Comparison of ENCODE assay signal across 8 cellular contexts in genomic region chr1:32650752-32651460, GRCh38. TPM values are rescaled to one million over a fixed set of nuclear protein-coding genes. Genes with fewer than 3 reads are reported as not detected.
DNase-seq lines count a peak whose midpoint lies in the region; ATAC-seq lines count a peak whose summit lies in the region.

Gene RBBP4, plus strand, starts transcription at chr1:32651208. Its CDS starts 99 bp downstream, at chr1:32651307.

- peak within 1 kb of the TSS; percentile 98 to 100 for H3K4ac ChIP-seq in mesenchymal stem cell (ENCODE audit: low read depth in 1 of 2, low read length in 2 of 2)

- peak within 1 kb of the TSS; percentile 55 to 63 for H2BK12ac ChIP-seq in mesenchymal stem cell (ENCODE audit: low read length in 2 of 2)

- peak within 1 kb of the TSS in 1 of 2 experiments; percentile 94 for H3K14ac ChIP-seq in mesenchymal stem cell (ENCODE audit: low read length in 2 of 2)

- peak within 1 kb of the TSS; percentile 85 to 92 for H3K4me3 ChIP-seq in mesenchymal stem cell (ENCODE audit: insufficient read depth in 1 of 2, low read depth in 1 of 2, low read length in 2 of 2)

- peak within 1 kb of the TSS; percentile 93 for H2AFZ ChIP-seq in mesenchymal stem cell (ENCODE audit: low read depth, low read length)

- peak within 1 kb of the TSS; percentile 96 to 98 for H3K27ac Mint-ChIP-seq in effector memory CD8-positive, alpha-beta T cell

- peak; percentile 100 for DNase-seq in COLO668 (lab: John Stamatoyannopoulos, UW; ENCODE audit: unreplicated experiment)
- DNase-seq in HT1080 (ENCODE audit: low read depth) = peak; percentile 96
- peak; percentile 96 for DNase-seq in NOMO-1 treated with DMSO at 0.1 percent for 48 hours (lab: John Stamatoyannopoulos, UW; ENCODE audit: unreplicated experiment)
- peak; percentile 95 to 98 for DNase-seq in activated CD8-positive, alpha-beta memory T cell treated with anti-CD3 and anti-CD28 coated beads for 4 hours (ENCODE audit: low read depth in 2 of 2)
- peak; percentile 98 for DNase-seq in effector memory CD8-positive, alpha-beta T cell
- peak; percentile 97 for DNase-seq in mesenchymal stem cell
- peak; percentile 99 for DNase-seq in stimulated activated CD8-positive, alpha-beta memory T cell treated with anti-CD3 and anti-CD28 coated beads, Interleukin-12 subunit alpha, Interleukin-12 subunit beta, amount 100 ng/mL, for 4 hours (ENCODE audit: low read depth)

- no peaks in the 10 kb centered on the region for H3K79me1 ChIP-seq in mesenchymal stem cell (replicated peaks; ENCODE audit: low read length, poor library complexity, severe bottlenecking)

- H3K4me2 ChIP-seq in mesenchymal stem cell (ENCODE audit: low read length, poor library complexity, severe bottlenecking) = peak within 1 kb of the TSS; percentile 96

- H3K36me3 ChIP-seq in mesenchymal stem cell (ENCODE audit: control insufficient read depth in 1 of 2, insufficient read depth in 2 of 2, low read depth in 1 of 2, low read length in 2 of 2) = peaks cover 19 to 38% of the 10 kb centered on the region in 2 experiments

- H2BK5ac ChIP-seq in mesenchymal stem cell (ENCODE audit: low read depth, low read length, poor library complexity, severe bottlenecking) = peak within 1 kb of the TSS; percentile 98

- no peaks in the 10 kb centered on the region for H3K27me3 ChIP-seq in mesenchymal stem cell (ENCODE audit: control insufficient read depth in 1 of 2, insufficient read depth in 1 of 2, low read length in 2 of 2)

- peaks cover 76% of the 10 kb centered on the region for H3K36me3 Mint-ChIP-seq in effector memory CD8-positive, alpha-beta T cell (ENCODE audit: insufficient read depth)

- H3K4me1 Mint-ChIP-seq in effector memory CD8-positive, alpha-beta T cell (ENCODE audit: low read depth in 2 of 2) = peaks cover 37 to 62% of the 10 kb centered on the region in 2 donors

- no peaks in the 10 kb centered on the region for H3K27me3 Mint-ChIP-seq in effector memory CD8-positive, alpha-beta T cell

- H2AK5ac ChIP-seq in mesenchymal stem cell (ENCODE audit: low read length, severe bottlenecking) = peak within 1 kb of the TSS; percentile 99

- peak within 1 kb of the TSS in 1 of 2 experiments; percentile 46 for H3K23ac ChIP-seq in mesenchymal stem cell (ENCODE audit: low read length in 2 of 2)

- H3K27ac ChIP-seq in mesenchymal stem cell (ENCODE audit: low read length, poor library complexity, severe bottlenecking) = peak within 1 kb of the TSS; percentile 100

- peak within 1 kb of the TSS; percentile 95 to 99 for H3K18ac ChIP-seq in mesenchymal stem cell (ENCODE audit: low read depth in 1 of 2, low read length in 2 of 2)

- ATAC-seq in GM21360 (IDR thresholded peaks at IDR 0.05; ENCODE audit: unreplicated experiment) = peak; percentile 79
- peak; percentile 82 for ATAC-seq in effector memory CD8-positive, alpha-beta T cell (replicated peaks)

- H4K8ac ChIP-seq in mesenchymal stem cell (ENCODE audit: low read length) = peak within 1 kb of the TSS; percentile 100

- H2BK15ac ChIP-seq in mesenchymal stem cell (ENCODE audit: low read depth, poor library complexity, severe bottlenecking) = peak within 1 kb of the TSS; percentile 93

- H3K4me3 Mint-ChIP-seq in effector memory CD8-positive, alpha-beta T cell = peak within 1 kb of the TSS; percentile 87 to 88

- H3K9me3 ChIP-seq in mesenchymal stem cell (ENCODE audit: control insufficient read depth, low read length) = no peaks in the 10 kb centered on the region

- H4K91ac ChIP-seq in mesenchymal stem cell (ENCODE audit: low read length) = peak within 1 kb of the TSS; percentile 100

- WGBS in mesenchymal stem cell = under 1% methylated on average over 59 of the region's 67 CpGs

- H2BK120ac ChIP-seq in mesenchymal stem cell (ENCODE audit: low read depth, low read length) = peak within 1 kb of the TSS; percentile 90

- H3K9me3 Mint-ChIP-seq in effector memory CD8-positive, alpha-beta T cell = no peaks in the 10 kb centered on the region

- H3K4me1 ChIP-seq in mesenchymal stem cell (ENCODE audit: control insufficient read depth, insufficient read depth, low read depth, low read length) = peaks cover 12% of the 10 kb centered on the region

- peak within 1 kb of the TSS; percentile 100 for H3K9ac ChIP-seq in mesenchymal stem cell (ENCODE audit: low read length)

RNA-seq across cellular contexts. Expression of gene RBBP4, which starts in this region (rescaled TPM):
- 99.3 and 175 TPM in 2 replicates for total RNA-seq in HT1080 (2014; rRNA removed; shearing (Covaris generic))
- polyA plus RNA-seq in HT1080 (2015; cell fraction: cytosol; rRNA removed) = 135 and 144 TPM in 2 replicates
- polyA plus RNA-seq in HT1080 (2015; cell fraction: nucleus; rRNA removed) = 188 and 194 TPM in 2 replicates
- polyA plus RNA-seq in mesenchymal stem cell (2013, experiment 1 of 2) = 84.2 TPM
- polyA plus RNA-seq in mesenchymal stem cell (2013, experiment 2 of 2) = 85.6 TPM

Comparison
In these comparisons a context has a peak if more than half of its experiments do, and no peak if none do; other contexts are left out.
1. Peak in every context shown above with its lines: DNase-seq, ATAC-seq, H3K4me3 ChIP-seq and H3K27ac ChIP-seq.